Comparison of ENCODE assay signal across 20 cellular contexts in the genomic region with DNA sequence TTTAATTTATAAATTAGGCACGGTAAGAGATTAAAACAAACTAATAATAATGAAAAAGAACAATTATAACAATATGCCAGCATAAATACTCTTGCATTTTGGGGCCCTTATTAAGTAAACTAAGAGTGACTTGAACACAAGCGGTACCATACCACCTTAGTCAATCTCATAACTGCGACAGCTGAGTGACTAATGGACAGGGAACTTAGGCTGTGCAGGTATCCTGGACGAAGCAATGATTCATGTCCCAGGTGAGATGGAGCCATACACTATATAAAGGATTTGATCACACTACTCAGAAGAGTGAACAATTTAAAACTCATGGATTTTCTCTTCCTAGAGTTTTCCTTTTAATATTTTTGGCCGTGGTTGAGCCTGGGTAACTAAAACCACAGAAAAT. TPM values are rescaled to one million over a fixed set of nuclear protein-coding genes. Genes with fewer than 3 reads are reported as not detected.
DNase-seq lines count a peak whose midpoint lies in the region; ATAC-seq and TF ChIP-seq lines count a peak whose summit lies in the region.
"Had no signal": no experiment of that assay in that cellular context is flagged by ENCODE, and none has a peak within 500 bp of the region (broad histone marks: within the 10 kb centered on the region; RNA-seq: fewer than 3 reads in every experiment).

No MANE protein-coding gene starts in this region.

- 0 out of 2 replicates have a peak, but pooled peaks have one; percentile 33 for ATAC-seq in PC-3
- peak; percentile 40 for ATAC-seq in activated CD8-positive, alpha-beta T cell treated with anti-CD3 and anti-CD28 coated beads for 36 hours
- no peak for ATAC-seq in GM18498 (IDR thresholded peaks at IDR 0.05; ENCODE audit: unreplicated experiment)

- POLR2A ChIA-PET in PC-3 (lab: Charles Lee; ENCODE audit: unreplicated experiment), result no interaction called here
- POLR2A ChIA-PET in activated CD8-positive, alpha-beta T cell treated with anti-CD3 and anti-CD28 coated beads for 36 hours (lab: Charles Lee), result interaction anchor here (1.2 to 2.7 kb wide), 4 partner anchors 14 to 736 kb away, joined by 3 to 13 read pairs (median 4); a partner anchor contains a TSS

- peak overlapping the region; percentile 59 for H3K4me3 Mint-ChIP-seq in activated CD8-positive, alpha-beta T cell treated with anti-CD3 and anti-CD28 coated beads for 36 hours
- H3K4me3 Mint-ChIP-seq in osteocyte (ENCODE audit: unreplicated experiment), result no peak overlapping the region
- H3K4me3 Mint-ChIP-seq: CD4-positive, alpha-beta memory T cell; HFFc6 had no signal

- H2BK120ac ChIP-seq in trophoblast cell (ENCODE audit: insufficient read depth, low read length, poor library complexity), result no peak overlapping the region

- H4K91ac ChIP-seq in trophoblast cell (ENCODE audit: low read depth, low read length), result no peak overlapping the region

- H3K18ac ChIP-seq in trophoblast cell (ENCODE audit: low read length), result no peak overlapping the region

- no peak overlapping the region for H3K4me2 ChIP-seq in PC-3 (ENCODE audit: low read length)
- no peak overlapping the region for H3K4me2 ChIP-seq in trophoblast cell (ENCODE audit: low read length)

- no peaks in the 10 kb centered on the region for H3F3A ChIP-seq in PC-3 (ENCODE audit: low read length, unreplicated experiment)

- no CpG with 5 or more reads among the region's 5 CpGs for WGBS in trophoblast cell (ENCODE audit: extremely low coverage, insufficient coverage, insufficient read length)

- H3K27ac ChIP-seq in PC-3 (ENCODE audit: low read length), result no peak overlapping the region
- H3K27ac ChIP-seq in epithelial cell of prostate, result no peak overlapping the region
- H3K27ac ChIP-seq in trophoblast cell (ENCODE audit: low read depth, low read length), result no peak overlapping the region
- H3K27ac ChIP-seq: Peyer's patch had no signal

- H3K36me3 ChIP-seq in PC-3 (ENCODE audit: low read depth, low read length), result no peaks in the 10 kb centered on the region
- peaks cover 0 to 3% of the 10 kb centered on the region in 2 experiments for H3K36me3 ChIP-seq in trophoblast cell (ENCODE audit: control insufficient read depth in 1 of 2, insufficient read depth in 2 of 2, low read length in 2 of 2)
- H3K36me3 ChIP-seq: BE2C, MG63, Peyer's patch had no signal

- H4K12ac ChIP-seq in trophoblast cell (ENCODE audit: low read depth, low read length), result no peak overlapping the region

- no peak overlapping the region for H2AFZ ChIP-seq in PC-3 (ENCODE audit: low read length)
- H2AFZ ChIP-seq in trophoblast cell (ENCODE audit: insufficient read depth, low read length, poor library complexity), result no peak overlapping the region

- H3K79me1 ChIP-seq in trophoblast cell (ENCODE audit: low read length), result no peaks in the 10 kb centered on the region

- H3K27me3 Mint-ChIP-seq in activated CD8-positive, alpha-beta T cell treated with anti-CD3 and anti-CD28 coated beads for 36 hours, result no peaks in the 10 kb centered on the region
- no peaks in the 10 kb centered on the region for H3K27me3 Mint-ChIP-seq in osteocyte (ENCODE audit: unreplicated experiment)

- H2BK12ac ChIP-seq in trophoblast cell (ENCODE audit: low read length), result no peak overlapping the region

- peaks cover 38% of the 10 kb centered on the region for H3K4me1 Mint-ChIP-seq in activated CD8-positive, alpha-beta T cell treated with anti-CD3 and anti-CD28 coated beads for 36 hours (ENCODE audit: low read depth)
- peaks cover 18% of the 10 kb centered on the region for H3K4me1 Mint-ChIP-seq in osteocyte (ENCODE audit: unreplicated experiment)
- H3K4me1 Mint-ChIP-seq: CD4-positive, alpha-beta memory T cell had no signal

- H2BK5ac ChIP-seq in trophoblast cell (ENCODE audit: low read depth, low read length, poor library complexity), result no peak overlapping the region

- H4K20me1 ChIP-seq in PC-3 (ENCODE audit: low read length), result no peaks in the 10 kb centered on the region

- H3K4me3 ChIP-seq in PC-3 (ENCODE audit: low read length) (no peak overlapping the region), trophoblast cell (ENCODE audit: low read depth, low read length) (no peak overlapping the region)
- H3K4me3 ChIP-seq: MG63 had no signal

- CTCF ChIA-PET in PC-3 (lab: Charles Lee), result no interaction called here
- CTCF ChIA-PET in activated CD8-positive, alpha-beta T cell treated with anti-CD3 and anti-CD28 coated beads for 36 hours (lab: Charles Lee), result interaction anchor here (1.1 kb wide), 1 partner anchor 154 kb away, joined by 3 read pairs; no protein-coding TSS in a partner anchor

- H3K9me3 ChIP-seq in PC-3 (ENCODE audit: low read length) (no peaks in the 10 kb centered on the region), trophoblast cell (ENCODE audit: insufficient read depth, low read depth, low read length) (no peaks in the 10 kb centered on the region)
- H3K9me3 ChIP-seq: BE2C, MG63 had no signal

- no peak overlapping the region for H2AK5ac ChIP-seq in trophoblast cell (ENCODE audit: low read length)

- no peak overlapping the region for H3K23ac ChIP-seq in trophoblast cell (ENCODE audit: low read length)

- no peak for TF ChIP-seq CTCF in PC-3 (conservative IDR thresholded peaks at IDR 0.05; ENCODE audit: low read depth, low read length)
- no peak for TF ChIP-seq CTCF in activated CD8-positive, alpha-beta T cell treated with anti-CD3 and anti-CD28 coated beads for 36 hours (IDR thresholded peaks at IDR 0.05)
- TF ChIP-seq CTCF in osteocyte (IDR thresholded peaks at IDR 0.05), result no peak

- peaks cover 26% of the 10 kb centered on the region for H3K36me3 Mint-ChIP-seq in activated CD8-positive, alpha-beta T cell treated with anti-CD3 and anti-CD28 coated beads for 36 hours (ENCODE audit: low read depth)
- H3K36me3 Mint-ChIP-seq in osteocyte (ENCODE audit: unreplicated experiment), result peaks cover 23% of the 10 kb centered on the region
- H3K36me3 Mint-ChIP-seq: CD4-positive, alpha-beta memory T cell had no signal

- no peaks in the 10 kb centered on the region for H3K79me2 ChIP-seq in PC-3 (ENCODE audit: low read length)
- H3K79me2 ChIP-seq in trophoblast cell (ENCODE audit: control insufficient read depth, insufficient read depth, low read length, poor library complexity), result no peaks in the 10 kb centered on the region

- H4K8ac ChIP-seq in trophoblast cell (ENCODE audit: low read depth, low read length), result no peak overlapping the region

- H3K4ac ChIP-seq in trophoblast cell (ENCODE audit: low read depth, low read length), result no peak overlapping the region

- H3K4me1 ChIP-seq in PC-3 (ENCODE audit: insufficient read depth, low read length) (peaks cover 3% of the 10 kb centered on the region; the same call in 1 of the 2 replicates), trophoblast cell (ENCODE audit: control insufficient read depth in 1 of 2, insufficient read depth in 2 of 2, low read length in 2 of 2) (no peaks in the 10 kb centered on the region)
- H3K4me1 ChIP-seq: BE2C, Peyer's patch had no signal

- H3K27ac Mint-ChIP-seq in activated CD8-positive, alpha-beta T cell treated with anti-CD3 and anti-CD28 coated beads for 36 hours, result peak overlapping the region; percentile 73
- no peak overlapping the region for H3K27ac Mint-ChIP-seq in osteocyte (ENCODE audit: unreplicated experiment)
- H3K27ac Mint-ChIP-seq: CD4-positive, alpha-beta memory T cell; HFFc6 had no signal

- H3K9me2 ChIP-seq in PC-3 (replicated peaks; ENCODE audit: low read length), result no peaks in the 10 kb centered on the region

- H3K9ac ChIP-seq in PC-3 (ENCODE audit: low read length), result no peak overlapping the region
- no peak overlapping the region for H3K9ac ChIP-seq in trophoblast cell (ENCODE audit: low read length)

- H3K27me3 ChIP-seq in PC-3 (ENCODE audit: low read length), result no peaks in the 10 kb centered on the region
- no peaks in the 10 kb centered on the region for H3K27me3 ChIP-seq in trophoblast cell (ENCODE audit: insufficient read depth, low read length)
- H3K27me3 ChIP-seq: MG63, Peyer's patch had no signal

- intact Hi-C loops in PC-3 (cut with micrococcal nuclease) (no loop called here), head of caudate nucleus (cut with DNase I) (no loop called here)
- intact Hi-C loops in activated CD8-positive, alpha-beta T cell treated with anti-CD3 and anti-CD28 coated beads for 36 hours (cut with micrococcal nuclease), result no loop called here

- peaks cover 4% of the 10 kb centered on the region for H3K9me3 Mint-ChIP-seq in activated CD8-positive, alpha-beta T cell treated with anti-CD3 and anti-CD28 coated beads for 36 hours
- H3K9me3 Mint-ChIP-seq in osteocyte (ENCODE audit: unreplicated experiment), result peaks cover 9% of the 10 kb centered on the region
- H3K9me3 Mint-ChIP-seq: HFFc6 had no signal

- H3K14ac ChIP-seq in trophoblast cell (ENCODE audit: low read length), result no peak overlapping the region

- BruUV-seq in PC-3 (replicated peaks; lab: Mats Ljungman, UMichigan), result no TSS peak

- DNase-seq in PC-3 (peak; percentile 68), epithelial cell of prostate (ENCODE audit: low read depth, low spot score) (peak; percentile 46), trophoblast cell (peak; percentile 54 to 75), osteocyte (ENCODE audit: extremely low spot score, unreplicated experiment) (no peak), head of caudate nucleus (no peak)
- no peak for DNase-seq in activated CD8-positive, alpha-beta T cell treated with anti-CD3 and anti-CD28 coated beads for 36 hours
- DNase-seq: BE2C; CD4-positive, alpha-beta memory T cell; GF-D8; HFFc6; KG1; MG63; NCI-H1092 treated with DMSO at 0.1 percent for 48 hours; NCI-H1694 treated with DMSO at 0.1 percent for 48 hours; NCI-H446; Peyer's patch; SIG-M5 had no signal

RNA-seq across cellular contexts. Expression of a gene that starts 4.3 kb away (rescaled TPM):
- not detected in 2 replicates for total RNA-seq in PC-3 (2014; rRNA removed)
- 1 to 10 TPM; 2.9 to 3.7 TPM for total RNA-seq in activated CD8-positive, alpha-beta T cell treated with anti-CD3 and anti-CD28 coated beads for 36 hours
- 0.11 and 0.29 TPM in 2 replicates for polyA plus RNA-seq in trophoblast cell (2013)
- 3.1 and 3.3 TPM in 2 replicates for total RNA-seq in osteocyte
- total RNA-seq: CD4-positive, alpha-beta memory T cell; H1; HFFc6 had no signal
- polyA plus RNA-seq: AG04450; CD4-positive, alpha-beta memory T cell; H1 had no signal

RNA-seq across cellular contexts. Expression of a gene that starts 15.1 kb away (rescaled TPM):
- not detected in 2 replicates for total RNA-seq in PC-3 (2014; rRNA removed)
- total RNA-seq in activated CD8-positive, alpha-beta T cell treated with anti-CD3 and anti-CD28 coated beads for 36 hours, result 1 to 10 TPM; 2.0 to 2.8 TPM
- polyA plus RNA-seq in trophoblast cell (2013), result 0.15 and 0.17 TPM in 2 replicates
- 4.9 and 6.7 TPM in 2 replicates for total RNA-seq in osteocyte
- total RNA-seq: CD4-positive, alpha-beta memory T cell; H1; HFFc6 had no signal
- polyA plus RNA-seq: AG04450; CD4-positive, alpha-beta memory T cell; H1 had no signal

RNA-seq across cellular contexts. Expression of a gene that starts 15.5 kb away (rescaled TPM):
- total RNA-seq in PC-3 (2014; rRNA removed) (not detected in 2 replicates), osteocyte (3.2 and 4.9 TPM in 2 replicates)
- total RNA-seq in activated CD8-positive, alpha-beta T cell treated with anti-CD3 and anti-CD28 coated beads for 36 hours, result 100 to 1,000 TPM; 111 to 112 TPM
- 1.6 and 1.8 TPM in 2 replicates for polyA plus RNA-seq in trophoblast cell (2013)
- total RNA-seq: H1, HFFc6 had no signal
- polyA plus RNA-seq: AG04450, H1 had no signal

RNA-seq across cellular contexts. Expression of a gene that starts 30.5 kb away (rescaled TPM):
- total RNA-seq in PC-3 (2014; rRNA removed), result not detected in 2 replicates
- total RNA-seq in activated CD8-positive, alpha-beta T cell treated with anti-CD3 and anti-CD28 coated beads for 36 hours, result 1 to 10 TPM; 2.5 to 2.6 TPM
- polyA plus RNA-seq in trophoblast cell (2013), result 0.11 and 0.23 TPM in 2 replicates
- 3.0 and 3.6 TPM in 2 replicates for total RNA-seq in osteocyte
- total RNA-seq: CD4-positive, alpha-beta memory T cell; H1; HFFc6 had no signal
- polyA plus RNA-seq: AG04450; CD4-positive, alpha-beta memory T cell; H1 had no signal

RNA-seq across cellular contexts. Expression of a gene that starts 47.9 kb away (rescaled TPM):
- total RNA-seq in PC-3 (2014; rRNA removed) (not detected in 2 replicates), osteocyte (not detected in 2 replicates)
- 1 to 10 TPM; 5.3 to 7.2 TPM for total RNA-seq in activated CD8-positive, alpha-beta T cell treated with anti-CD3 and anti-CD28 coated beads for 36 hours
- polyA plus RNA-seq in trophoblast cell (2013), result not detected in 2 replicates
- total RNA-seq: CD4-positive, alpha-beta memory T cell; H1; HFFc6 had no signal
- polyA plus RNA-seq: AG04450; CD4-positive, alpha-beta memory T cell; H1 had no signal

Comparison
In these comparisons a context has a peak if more than half of its experiments do, and no peak if none do; other contexts are left out.
1. DNase-seq: peak in PC-3 (single experiment), epithelial cell of prostate (single experiment) and trophoblast cell (2 of 2); none in activated CD8-positive, alpha-beta T cell treated with anti-CD3 and anti-CD28 coated beads for 36 hours (single experiment), osteocyte (single experiment) and head of caudate nucleus (0 of 42).
2. RNA of a gene that starts 15.5 kb away (total RNA-seq): 111 to 112 TPM in activated CD8-positive, alpha-beta T cell treated with anti-CD3 and anti-CD28 coated beads for 36 hours; 3.2 to 4.9 TPM in osteocyte and not detected in PC-3; every median in the first group is over 10 times any median in the second.